8 cellular contexts compared by ENCODE assay signal in genomic region chr13:52011690-52012511, GRCh38. TPM values are rescaled to one million over a fixed set of nuclear protein-coding genes. Genes with fewer than 3 reads are reported as not detected.
DNase-seq lines count a peak whose midpoint lies in the region; TF ChIP-seq lines count a peak whose summit lies in the region.

ALG11 (plus strand) TSS chr13:52012398; CDS start chr13:52012419, 21 bp downstream.

- H3K4me3 ChIP-seq in HAP-1 (peak within 1 kb of the TSS; percentile 75), MM.1S (ENCODE audit: low read length) (peak within 1 kb of the TSS; percentile 79), foreskin fibroblast (ENCODE audit: low read depth in 1 of 2, low read length in 2 of 2) (peak within 1 kb of the TSS; percentile 81 to 99), neural progenitor cell (peak within 1 kb of the TSS; percentile 92)

- peaks cover 6% of the 10 kb centered on the region for H3K27me3 Mint-ChIP-seq in neural progenitor cell (ENCODE audit: insufficient read depth, low read depth)

- H3K4me1 ChIP-seq in ES-I3 (ENCODE audit: insufficient read depth, low read length): no peaks in the 10 kb centered on the region
- peaks cover 12% of the 10 kb centered on the region for H3K4me1 ChIP-seq in HAP-1
- H3K4me1 ChIP-seq in MM.1S (ENCODE audit: low read length): no peaks in the 10 kb centered on the region
- H3K4me1 ChIP-seq in neural progenitor cell: peaks cover 18% of the 10 kb centered on the region

- H3K9me2 ChIP-seq in MM.1S (replicated peaks; ENCODE audit: insufficient read depth, low read length): no peaks in the 10 kb centered on the region

- no peaks in the 10 kb centered on the region; the same call in 1 of the 2 replicates for H3K36me3 ChIP-seq in ES-I3 (ENCODE audit: insufficient read depth, low read length)
- peaks cover 4% of the 10 kb centered on the region for H3K36me3 ChIP-seq in HAP-1 (replicated peaks)
- no peaks in the 10 kb centered on the region for H3K36me3 ChIP-seq in MM.1S (replicated peaks; ENCODE audit: insufficient read depth, low read length)
- no peaks in the 10 kb centered on the region for H3K36me3 ChIP-seq in neural progenitor cell

- H2AFZ ChIP-seq in MM.1S (ENCODE audit: low read length) (peak within 1 kb of the TSS; percentile 61), neural progenitor cell (replicated peaks) (peak within 1 kb of the TSS; percentile 91)

- peak within 1 kb of the TSS; percentile 99 for H3K4me3 Mint-ChIP-seq in neural progenitor cell

- H3K27ac Mint-ChIP-seq in neural progenitor cell: peak within 1 kb of the TSS; percentile 98

- H3K9ac ChIP-seq in ES-I3 (ENCODE audit: low read depth, low read length): peak within 1 kb of the TSS; percentile 98
- H3K9ac ChIP-seq in MM.1S (ENCODE audit: low read length): peak within 1 kb of the TSS; percentile 72
- H3K9ac ChIP-seq in neural progenitor cell: peak within 1 kb of the TSS; percentile 86

- in situ Hi-C loops in HAP-1 (cut with MboI; ENCODE audit: low sequenced_read_pairs): no loop called here

- H3K4me2 ChIP-seq in MM.1S (ENCODE audit: low read depth, low read length) (peak within 1 kb of the TSS; percentile 74), neural progenitor cell (peak within 1 kb of the TSS; percentile 97)

- H4K20me1 ChIP-seq in MM.1S (ENCODE audit: insufficient read depth, low read length): no peaks in the 10 kb centered on the region
- peaks cover 3% of the 10 kb centered on the region for H4K20me1 ChIP-seq in neural progenitor cell (ENCODE audit: low read depth)

- H3K9me3 ChIP-seq in ES-I3 (ENCODE audit: control insufficient read depth, insufficient read depth, low read length) (peaks cover 4% of the 10 kb centered on the region; the same call in 1 of the 2 replicates), HAP-1 (no peaks in the 10 kb centered on the region; the same call in 1 of the 2 replicates), MM.1S (replicated peaks; ENCODE audit: insufficient read depth, low read length) (no peaks in the 10 kb centered on the region), neural progenitor cell (ENCODE audit: low read depth) (no peaks in the 10 kb centered on the region)

- H3K27ac ChIP-seq in MM.1S (ENCODE audit: low read length): no peak within 1 kb of the TSS
- peak within 1 kb of the TSS; percentile 76 for H3K27ac ChIP-seq in neural progenitor cell

- H3K79me2 ChIP-seq in MM.1S (ENCODE audit: low read length) (peaks cover 16% of the 10 kb centered on the region), neural progenitor cell (ENCODE audit: low read depth) (peaks cover 46% of the 10 kb centered on the region)

- H3K36me3 Mint-ChIP-seq in neural progenitor cell: peaks cover 21% of the 10 kb centered on the region

- DNase-seq in HAP-1 (ENCODE audit: low spot score in 2 of 2): peak; percentile 93 to 99
- peak; percentile 94 for DNase-seq in MM.1S
- peak; percentile 90 for DNase-seq in SIG-M5 (lab: John Stamatoyannopoulos, UW)
- peak; percentile 91 for DNase-seq in activated gamma-delta T cell (lab: John Stamatoyannopoulos, UW)
- DNase-seq in foreskin fibroblast: peak; percentile 97 to 99
- DNase-seq in neural progenitor cell (ENCODE audit: low spot score): peak; percentile 99
- DNase-seq in stromal cell of bone marrow (ENCODE audit: low read depth): peak; percentile 96

- H3K4me1 Mint-ChIP-seq in neural progenitor cell: peaks cover 23% of the 10 kb centered on the region

- H3K27me3 ChIP-seq in HAP-1 (ENCODE audit: low read depth) (no peaks in the 10 kb centered on the region), MM.1S (replicated peaks; ENCODE audit: insufficient read depth, low read length) (peaks cover 4% of the 10 kb centered on the region; the same call in 1 of the 2 replicates), neural progenitor cell (peaks cover 20% of the 10 kb centered on the region)

- peaks cover 6% of the 10 kb centered on the region for H3K9me3 Mint-ChIP-seq in neural progenitor cell

- H3F3A ChIP-seq in MM.1S (ENCODE audit: insufficient read depth, low read length): no peaks in the 10 kb centered on the region
- H3F3A ChIP-seq in neural progenitor cell (ENCODE audit: low read depth): no peaks in the 10 kb centered on the region

- no peak for TF ChIP-seq CTCF in MM.1S (IDR thresholded peaks at IDR 0.05; ENCODE audit: low read length)
- TF ChIP-seq CTCF in foreskin fibroblast (IDR thresholded peaks at IDR 0.05; ENCODE audit: low read depth, low read length): no peak
- TF ChIP-seq CTCF in neural progenitor cell (IDR thresholded peaks at IDR 0.05): no peak

RNA-seq across cellular contexts. Expression of gene ALG11, which starts in this region (rescaled TPM):
- total RNA-seq in neural progenitor cell (ENCODE audit: low replicate concordance): 32.8 and 44.6 TPM in 2 replicates
